In genomic region chr7:138049505-138050116, GRCh38 we compare ENCODE assay signal across 1 cellular context.
TF ChIP-seq lines count a peak whose summit lies in the region.

No MANE protein-coding gene starts in this region.

TF ChIP-seq in HepG2, 621 proteins besides CTCF, POLR2A, EP300 and RAD21 (continued from another document and continues in another):
- TF ChIP-seq ARID5B (CRISPR knock-in tag; IDR thresholded peaks at IDR 0.05) (peak; percentile 87), ARNTL (CRISPR knock-in tag; IDR thresholded peaks at IDR 0.05) (no peak), HMGA1 (CRISPR knock-in tag; conservative IDR thresholded peaks at IDR 0.05) (no peak), MAFK (conservative IDR thresholded peaks at IDR 0.05 in 1 of 2, IDR thresholded peaks at IDR 0.05 in 1 of 2; ENCODE audit: low read length in 2 of 2) (no peak), RCOR2 (CRISPR knock-in tag; IDR thresholded peaks at IDR 0.05) (no peak), ZNF576 (CRISPR knock-in tag; IDR thresholded peaks at IDR 0.05) (no peak), ZNF563 (CRISPR knock-in tag; IDR thresholded peaks at IDR 0.05) (no peak), YY1 (IDR thresholded peaks at IDR 0.05; ENCODE audit: insufficient read depth, insufficient replicate concordance, low read depth, low read length) (no peak), ZFX (CRISPR knock-in tag; IDR thresholded peaks at IDR 0.05; ENCODE audit: low read depth) (no peak), ZNF12 (CRISPR knock-in tag; IDR thresholded peaks at IDR 0.05) (no peak), MEIS1 (CRISPR knock-in tag; IDR thresholded peaks at IDR 0.05; ENCODE audit: borderline replicate concordance) (no peak), SAP130 (CRISPR knock-in tag; IDR thresholded peaks at IDR 0.05; ENCODE audit: low read depth) (peak; percentile 36; the same call in 1 of the 2 replicates), KLF9 (CRISPR knock-in tag; IDR thresholded peaks at IDR 0.05; ENCODE audit: low read depth) (no peak), ZNF674 (CRISPR knock-in tag; IDR thresholded peaks at IDR 0.05; ENCODE audit: low read depth) (no peak), JUNB (CRISPR knock-in tag; IDR thresholded peaks at IDR 0.05; ENCODE audit: borderline replicate concordance) (no peak), GZF1 (CRISPR knock-in tag; IDR thresholded peaks at IDR 0.05) (no peak), MYPOP (CRISPR knock-in tag; IDR thresholded peaks at IDR 0.05) (peak; percentile 35; the same call in 1 of the 2 replicates), ZNF160 (CRISPR knock-in tag; IDR thresholded peaks at IDR 0.05) (no peak), RELA (CRISPR knock-in tag; IDR thresholded peaks at IDR 0.05) (no peak), ZNF546 (CRISPR knock-in tag; conservative IDR thresholded peaks at IDR 0.05) (no peak), U2AF1 (optimal IDR thresholded peaks at IDR 0.05; ENCODE audit: low read depth, low read length) (no peak), SRF (IDR thresholded peaks at IDR 0.05; ENCODE audit: low read depth, low read length) (no peak), RFXAP (CRISPR knock-in tag; IDR thresholded peaks at IDR 0.05; ENCODE audit: borderline replicate concordance) (no peak), ZNF724P (CRISPR knock-in tag; IDR thresholded peaks at IDR 0.05; ENCODE audit: borderline replicate concordance) (no peak), TARDBP (CRISPR knock-in tag; IDR thresholded peaks at IDR 0.05) (no peak), JUND (CRISPR knock-in tag; IDR thresholded peaks at IDR 0.05) (no peak), MAFF (IDR thresholded peaks at IDR 0.05; ENCODE audit: low read depth, low read length) (no peak), AGO2 (optimal IDR thresholded peaks at IDR 0.05; ENCODE audit: low read depth, low read length) (no peak), CAMTA2 (CRISPR knock-in tag; IDR thresholded peaks at IDR 0.05; ENCODE audit: borderline replicate concordance) (no peak), DMAP1 (CRISPR knock-in tag; IDR thresholded peaks at IDR 0.05) (no peak), NPAS2 (CRISPR knock-in tag; IDR thresholded peaks at IDR 0.05; ENCODE audit: borderline replicate concordance) (no peak), MTF1 (CRISPR knock-in tag; IDR thresholded peaks at IDR 0.05) (no peak), SSRP1 (CRISPR knock-in tag; IDR thresholded peaks at IDR 0.05) (no peak), THAP11 (CRISPR knock-in tag; IDR thresholded peaks at IDR 0.05) (no peak; the same call in 1 of the 2 replicates), TBL1XR1 (IDR thresholded peaks at IDR 0.05; ENCODE audit: borderline replicate concordance, low read length, partially characterized antibody) (peak; percentile 52), ZNF747 (CRISPR knock-in tag; IDR thresholded peaks at IDR 0.05; ENCODE audit: borderline replicate concordance) (no peak), JDP2 (CRISPR knock-in tag; IDR thresholded peaks at IDR 0.05; ENCODE audit: borderline replicate concordance) (no peak), NBN (conservative IDR thresholded peaks at IDR 0.05) (no peak), RFX1 (IDR thresholded peaks at IDR 0.05) (no peak), ZNF841 (CRISPR knock-in tag; IDR thresholded peaks at IDR 0.05; ENCODE audit: borderline replicate concordance) (no peak), NCOA1 (CRISPR knock-in tag; IDR thresholded peaks at IDR 0.05) (no peak), MYNN (CRISPR knock-in tag; IDR thresholded peaks at IDR 0.05; ENCODE audit: low read depth) (no peak), ZSCAN22 (CRISPR knock-in tag; IDR thresholded peaks at IDR 0.05) (no peak), ZNF350 (CRISPR knock-in tag; IDR thresholded peaks at IDR 0.05; ENCODE audit: borderline replicate concordance, low read depth) (no peak), GTF3A (CRISPR knock-in tag; conservative IDR thresholded peaks at IDR 0.05) (no peak), GABPB1 (CRISPR knock-in tag; IDR thresholded peaks at IDR 0.05) (no peak), BRCA1 (CRISPR knock-in tag; IDR thresholded peaks at IDR 0.05) (no peak), SIX1 (CRISPR knock-in tag; IDR thresholded peaks at IDR 0.05; ENCODE audit: borderline replicate concordance) (peak; percentile 90), MIER2 (CRISPR knock-in tag; IDR thresholded peaks at IDR 0.05) (no peak), KLF15 (CRISPR knock-in tag; IDR thresholded peaks at IDR 0.05; ENCODE audit: borderline replicate concordance) (no peak), THAP8 (CRISPR knock-in tag; IDR thresholded peaks at IDR 0.05; ENCODE audit: borderline replicate concordance) (no peak), SMARCC2 (IDR thresholded peaks at IDR 0.05) (peak; percentile 7; the same call in 1 of the 2 replicates), ZBTB14 (CRISPR knock-in tag; IDR thresholded peaks at IDR 0.05) (no peak), RNF2 (conservative IDR thresholded peaks at IDR 0.05; ENCODE audit: low read depth) (no peak), BHLHE40 (IDR thresholded peaks at IDR 0.05; ENCODE audit: low read length) (no peak), ZSCAN25 (CRISPR knock-in tag; IDR thresholded peaks at IDR 0.05) (no peak), SUZ12 (IDR thresholded peaks at IDR 0.05; ENCODE audit: low read depth, low read length) (no peak), ZFP90 (CRISPR knock-in tag; IDR thresholded peaks at IDR 0.05; ENCODE audit: borderline replicate concordance) (no peak), NR2F6 (IDR thresholded peaks at IDR 0.05) (peak; percentile 52), NR2F6 (CRISPR knock-in tag; IDR thresholded peaks at IDR 0.05) (peak; percentile 44; the same call in 1 of the 2 replicates), SMAD3 (CRISPR knock-in tag; IDR thresholded peaks at IDR 0.05) (no peak), ZNF850 (CRISPR knock-in tag; conservative IDR thresholded peaks at IDR 0.05) (no peak), THAP9 (CRISPR knock-in tag; IDR thresholded peaks at IDR 0.05; ENCODE audit: borderline replicate concordance) (no peak), PBX2 (CRISPR knock-in tag; IDR thresholded peaks at IDR 0.05) (no peak), ZNF512B (CRISPR knock-in tag; IDR thresholded peaks at IDR 0.05; ENCODE audit: borderline replicate concordance) (no peak), ZNF558 (CRISPR knock-in tag; IDR thresholded peaks at IDR 0.05; ENCODE audit: borderline replicate concordance) (no peak), POLR2AphosphoS5 (IDR thresholded peaks at IDR 0.05; ENCODE audit: low read depth, low read length) (no peak)
